ENCODE assay signal across 8 cellular contexts in genomic region chr13:99281811-99282263, GRCh38. TPM values are rescaled to one million over a fixed set of nuclear protein-coding genes. Genes with fewer than 3 reads are reported as not detected.
DNase-seq lines count a peak whose midpoint lies in the region; ATAC-seq and TF ChIP-seq lines count a peak whose summit lies in the region.

No MANE protein-coding gene starts in this region.

- peaks cover 55% of the 10 kb centered on the region for H3K4me1 ChIP-seq in lower lobe of right lung

- no peak for TF ChIP-seq CTCF in CD14-positive monocyte (IDR thresholded peaks at IDR 0.05)
- TF ChIP-seq CTCF in lower lobe of right lung (IDR thresholded peaks at IDR 0.05): no peak
- no peak for TF ChIP-seq CTCF in foreskin fibroblast (IDR thresholded peaks at IDR 0.05; ENCODE audit: low read depth, low read length)

- peak overlapping the region; percentile 98 to 100 (median 99) for H3K27ac Mint-ChIP-seq in CD14-positive monocyte

- peaks cover 34 to 43% of the 10 kb centered on the region in 2 donors for H3K36me3 Mint-ChIP-seq in CD14-positive monocyte

- H3K9me3 ChIP-seq in lower lobe of right lung: no peaks in the 10 kb centered on the region

- peak; percentile 96 for DNase-seq in CD14-positive monocyte (ENCODE audit: low spot score)
- DNase-seq in activated effector memory CD4-positive, alpha-beta T cell treated with anti-CD3 and anti-CD28 coated beads, Interleukin-2, amount 50 U/mL, for 16 hours: peak; percentile 82
- peak; percentile 81 for DNase-seq in lower lobe of right lung
- no peak for DNase-seq in cerebellar nuclear complex (lab: John Stamatoyannopoulos, UW)
- DNase-seq in NCI-H146 (lab: John Stamatoyannopoulos, UW): no peak
- DNase-seq in foreskin fibroblast: no peak

- peak overlapping the region; percentile 13 to 69 for H3K4me3 Mint-ChIP-seq in CD14-positive monocyte

- no peaks in the 10 kb centered on the region for H3K36me3 ChIP-seq in lower lobe of right lung

- intact Hi-C loops in CD14-positive monocyte (cut with micrococcal nuclease): loop anchor here (2.0 to 10.0 kb wide), 3 partner anchors 25 to 93 kb away; partner anchors contain the start of gene GPR183 (in 1 of the 2)
- intact Hi-C loops in lower lobe of right lung (cut with DNase I): no loop called here

- H3K27me3 Mint-ChIP-seq in CD14-positive monocyte (ENCODE audit: low read depth in 3 of 3): peaks cover 0 to 2% (median 0%) of the 10 kb centered on the region in 3 donors

- no peaks in the 10 kb centered on the region for H3K27me3 ChIP-seq in lower lobe of right lung (ENCODE audit: low read depth)

- H3K4me1 Mint-ChIP-seq in CD14-positive monocyte: peaks cover 90% of the 10 kb centered on the region

- peaks cover 0 to 2% (median 0%) of the 10 kb centered on the region in 7 donors for H3K9me3 Mint-ChIP-seq in CD14-positive monocyte

- H3K4me3 ChIP-seq in lower lobe of right lung (no peak overlapping the region), foreskin fibroblast (ENCODE audit: low read depth in 1 of 2, low read length in 2 of 2) (no peak overlapping the region)

- peak overlapping the region; percentile 75 for H3K27ac ChIP-seq in lower lobe of right lung

- ATAC-seq in GM21360 (IDR thresholded peaks at IDR 0.05; ENCODE audit: unreplicated experiment) (peak; percentile 61), HG03565 (IDR thresholded peaks at IDR 0.05; ENCODE audit: unreplicated experiment) (peak; percentile 38), lower lobe of right lung (peak; percentile 75 to 88)

RNA-seq across cellular contexts. Expression of gene GPR18, which starts 23.7 kb away (rescaled TPM):
- polyA plus RNA-seq in CD14-positive monocyte: 1 to 10 TPM; 1.7 to 2.2 TPM
- 0.38 TPM for total RNA-seq in lower lobe of right lung

RNA-seq across cellular contexts. Expression of gene GPR183, which starts 25.4 kb away (rescaled TPM):
- 100 to 1,000 TPM; 190 to 288 TPM for polyA plus RNA-seq in CD14-positive monocyte
- 9.0 TPM for total RNA-seq in lower lobe of right lung

Comparison
In these comparisons a context has a peak if more than half of its experiments do, and no peak if none do; other contexts are left out.
1. DNase-seq: peak in CD14-positive monocyte (single experiment), activated effector memory CD4-positive, alpha-beta T cell treated with anti-CD3 and anti-CD28 coated beads, Interleukin-2, amount 50 U/mL, for 16 hours (single experiment) and lower lobe of right lung (single experiment); none in cerebellar nuclear complex (0 of 2), NCI-H146 (single experiment) and foreskin fibroblast (0 of 2).
2. Peak in every context shown above with its lines, with median percentiles within 50 percentile points of each other: ATAC-seq.